Comparison of ENCODE assay signal across 8 cellular contexts in genomic region chr2:186485871-186486650, GRCh38. TPM values are rescaled to one million over a fixed set of nuclear protein-coding genes. Genes with fewer than 3 reads are reported as not detected.
DNase-seq lines count a peak whose midpoint lies in the region; ATAC-seq and TF ChIP-seq lines count a peak whose summit lies in the region.

Gene ZC3H15, plus strand, starts transcription at chr2:186486260. Its CDS starts 123 bp downstream, at chr2:186486383.

- peak within 1 kb of the TSS; percentile 76 for H3K27ac ChIP-seq in KMS-11
- H3K27ac ChIP-seq in esophagus muscularis mucosa (replicated peaks in 1 of 4): peak within 1 kb of the TSS; percentile 88 to 95 (median 93)

- intact Hi-C loops in esophagus muscularis mucosa (cut with DNase I): no loop called here

- peak within 1 kb of the TSS; percentile 88 for H3K4me2 ChIP-seq in KMS-11

- H3K4me3 ChIP-seq in KMS-11 (IDR thresholded peaks at IDR 0.05; ENCODE audit: insufficient read depth, low read depth, low read length) (peak within 1 kb of the TSS; percentile 96), esophagus muscularis mucosa (peak within 1 kb of the TSS; percentile 82 to 95 (median 90))

- H4K20me1 ChIP-seq in KMS-11 (ENCODE audit: insufficient read depth): peaks cover 26% of the 10 kb centered on the region; the same call in 1 of the 2 replicates

- H3K79me2 ChIP-seq in KMS-11 (ENCODE audit: insufficient read depth, low read depth): peaks cover 62% of the 10 kb centered on the region

- DNase-seq in DMS79 (lab: John Stamatoyannopoulos, UW): peak; percentile 81
- peak; percentile 98 for DNase-seq in RKO (ENCODE audit: low spot score)
- DNase-seq in activated T-helper 1 cell treated with Interleukin-2 at 50 U/mL for 16 hours (ENCODE audit: low read depth): peak; percentile 94
- DNase-seq in esophagus muscularis mucosa (ENCODE audit: extremely low spot score): peak; percentile 97
- peak; percentile 99 for DNase-seq in myocyte (ENCODE audit: low read depth)
- peak; percentile 90 to 93 for DNase-seq in stimulated activated CD8-positive, alpha-beta memory T cell treated with anti-CD3 and anti-CD28 coated beads, Interleukin-7, amount 100 ng/mL, for 48 hours (ENCODE audit: extremely low read depth in 1 of 2, low read depth in 1 of 2)

- no peak for TF ChIP-seq CTCF in KMS-11 (conservative IDR thresholded peaks at IDR 0.05; ENCODE audit: low read depth, low read length)
- no peak for TF ChIP-seq CTCF in esophagus muscularis mucosa (IDR thresholded peaks at IDR 0.05)

- H2AFZ ChIP-seq in KMS-11 (ENCODE audit: low read depth): peak within 1 kb of the TSS; percentile 96

- ATAC-seq in GM21737 (IDR thresholded peaks at IDR 0.05; ENCODE audit: unreplicated experiment): peak; percentile 88

- H3K27me3 ChIP-seq in KMS-11 (ENCODE audit: insufficient read depth, low read depth) (no peaks in the 10 kb centered on the region), esophagus muscularis mucosa (no peaks in the 10 kb centered on the region)

- H3K4me1 ChIP-seq in KMS-11 (ENCODE audit: low read depth, poor library complexity, severe bottlenecking): peaks cover 55% of the 10 kb centered on the region
- peaks cover 34 to 63% (median 55%) of the 10 kb centered on the region in 4 donors for H3K4me1 ChIP-seq in esophagus muscularis mucosa

- H3K9ac ChIP-seq in KMS-11: peak within 1 kb of the TSS; percentile 88

- TF ChIP-seq POLR2A in esophagus muscularis mucosa (IDR thresholded peaks at IDR 0.05; ENCODE audit: low read depth): peak; percentile 82

- under 1% methylated on average over 33 of the region's 63 CpGs for WGBS in esophagus muscularis mucosa

- TF ChIP-seq EP300 in esophagus muscularis mucosa (IDR thresholded peaks at IDR 0.05): no peak

- H3K36me3 ChIP-seq in KMS-11 (ENCODE audit: insufficient read depth) (no peaks in the 10 kb centered on the region; the same call in 1 of the 2 replicates), esophagus muscularis mucosa (no peaks in the 10 kb centered on the region)

- no peaks in the 10 kb centered on the region for H3K9me3 ChIP-seq in esophagus muscularis mucosa

RNA-seq across cellular contexts. Expression of gene ZC3H15, which starts in this region (rescaled TPM):
- total RNA-seq in esophagus muscularis mucosa: 10 to 100 TPM; 57.3 to 70.2 (median 59.1) TPM
- 85.7 and 89.5 TPM in 2 replicates for total RNA-seq in myocyte
- 35.2 TPM for polyA plus RNA-seq in myocyte (2012)

Comparison
In these comparisons a context has a peak if more than half of its experiments do, and no peak if none do; other contexts are left out.
1. Peak in every context shown above with its lines: DNase-seq, ATAC-seq, H3K4me3 ChIP-seq and H3K27ac ChIP-seq.